In genomic region chrX:103423955-103424640, GRCh38 we compare ENCODE assay signal across 20 cellular contexts. TPM values are rescaled to one million over a fixed set of nuclear protein-coding genes. Genes with fewer than 3 reads are reported as not detected.
DNase-seq lines count a peak whose midpoint lies in the region; ATAC-seq and TF ChIP-seq lines count a peak whose summit lies in the region.
"Had no signal": no experiment of that assay in that cellular context is flagged by ENCODE, and none has a peak within 500 bp of the region (broad histone marks: within the 10 kb centered on the region; RNA-seq: fewer than 3 reads in every experiment).

No MANE protein-coding gene starts in this region.

- CTCF ChIA-PET in CD8-positive, alpha-beta T cell (lab: Charles Lee): no interaction called here

- POLR2A ChIA-PET in CD8-positive, alpha-beta T cell (lab: Charles Lee): no interaction called here

- no peak overlapping the region for H3K4me3 ChIP-seq in endodermal cell (ENCODE audit: low read length)
- H3K4me3 ChIP-seq in CD8-positive, alpha-beta T cell (ENCODE audit: low read depth, low read length): no peak overlapping the region
- H3K4me3 ChIP-seq: BLaER1 treated with 17β-estradiol and CSF1 and Interleukin-3, amounts not matched to agents 10 nM and 100 nM; GM12878 had no signal

- intact Hi-C loops in CD8-positive, alpha-beta T cell (cut with DNase I, micrococcal nuclease): no loop called here

- WGBS in endodermal cell (ENCODE audit: insufficient coverage in 1 of 2, insufficient read length in 1 of 2), 2 experiments: 53% methylated on average over 2 of the region's 3 CpGs; no CpG with 5 or more reads in 1 of the 2 experiments

- peak; percentile 1 for DNase-seq in NCI-H2171 (lab: John Stamatoyannopoulos, UW)
- no peak for DNase-seq in NCI-H2171 treated with DMSO at 0.1 percent for 48 hours (lab: John Stamatoyannopoulos, UW)
- peak; percentile 88 for DNase-seq in endodermal cell
- peak; percentile 11 for DNase-seq in iPS-NIHi11 (ENCODE audit: low spot score)
- no peak for DNase-seq in NCI-H774 (lab: John Stamatoyannopoulos, UW)
- DNase-seq in activated CD8-positive, alpha-beta memory T cell treated with anti-CD3 and anti-CD28 coated beads, Interleukin-2, amount 50 U/mL, for 48 hours: no peak
- no peak for DNase-seq in CD8-positive, alpha-beta T cell
- DNase-seq: DND-41, GDM1, GOT3, NCI-H1048, NCI-H146, NCI-H226, NCI-H524 treated with DMSO at 0.1 percent for 48 hours, SHP77 treated with DMSO at 0.1 percent for 48 hours had no signal

- no peaks in the 10 kb centered on the region for H3K27me3 ChIP-seq in endodermal cell (ENCODE audit: control insufficient read depth, insufficient read depth, low read length, poor library complexity, severe bottlenecking)
- H3K27me3 ChIP-seq in CD8-positive, alpha-beta T cell (ENCODE audit: insufficient read depth, low read length): no peaks in the 10 kb centered on the region
- H3K27me3 ChIP-seq: BLaER1 treated with 17β-estradiol and CSF1 and Interleukin-3, amounts not matched to agents 10 nM and 100 nM had no signal

- TF ChIP-seq CTCF in endodermal cell (conservative IDR thresholded peaks at IDR 0.05): no peak
- no peak for TF ChIP-seq CTCF in CD8-positive, alpha-beta T cell (IDR thresholded peaks at IDR 0.05)

- H3K9me3 ChIP-seq in endodermal cell (ENCODE audit: control insufficient read depth, low read length): no peaks in the 10 kb centered on the region
- H3K9me3 ChIP-seq in CD8-positive, alpha-beta T cell (ENCODE audit: low read length): no peaks in the 10 kb centered on the region
- H3K9me3 ChIP-seq: BLaER1 treated with 17β-estradiol and CSF1 and Interleukin-3, amounts not matched to agents 10 nM and 100 nM had no signal

- peaks cover 29% of the 10 kb centered on the region for H3K9me3 Mint-ChIP-seq in endodermal cell
- no peaks in the 10 kb centered on the region for H3K9me3 Mint-ChIP-seq in CD8-positive, alpha-beta T cell

- peaks cover 27% of the 10 kb centered on the region for H3K36me3 ChIP-seq in endodermal cell (ENCODE audit: control insufficient read depth, insufficient read depth, low read length)
- no peaks in the 10 kb centered on the region for H3K36me3 ChIP-seq in CD8-positive, alpha-beta T cell (ENCODE audit: insufficient read depth, low read length)
- H3K36me3 ChIP-seq: BLaER1 treated with 17β-estradiol and CSF1 and Interleukin-3, amounts not matched to agents 10 nM and 100 nM had no signal

- peaks cover 44% of the 10 kb centered on the region for H3K36me3 Mint-ChIP-seq in endodermal cell (ENCODE audit: low read depth)
- no peaks in the 10 kb centered on the region for H3K36me3 Mint-ChIP-seq in CD8-positive, alpha-beta T cell

- H3K9ac ChIP-seq in endodermal cell (ENCODE audit: extremely low read depth, low read length, poor library complexity, severe bottlenecking): peak overlapping the region; percentile 18
- H3K9ac ChIP-seq: BLaER1 treated with 17β-estradiol and CSF1 and Interleukin-3, amounts not matched to agents 10 nM and 100 nM; KMS-11 had no signal

- peak overlapping the region; percentile 88 for H3K27ac Mint-ChIP-seq in endodermal cell
- H3K27ac Mint-ChIP-seq in CD8-positive, alpha-beta T cell: no peak overlapping the region

- H3K4me3 Mint-ChIP-seq in endodermal cell: no peak overlapping the region
- H3K4me3 Mint-ChIP-seq in CD8-positive, alpha-beta T cell: no peak overlapping the region

- peaks cover 31% of the 10 kb centered on the region for H3K4me1 Mint-ChIP-seq in endodermal cell
- H3K4me1 Mint-ChIP-seq in CD8-positive, alpha-beta T cell (ENCODE audit: low read depth): no peaks in the 10 kb centered on the region

- no peak overlapping the region for H3K27ac ChIP-seq in endodermal cell (ENCODE audit: low read depth, low read length)
- no peak overlapping the region for H3K27ac ChIP-seq in CD8-positive, alpha-beta T cell (ENCODE audit: low read depth, low read length)
- H3K27ac ChIP-seq: BLaER1 treated with 17β-estradiol and CSF1 and Interleukin-3, amounts not matched to agents 10 nM and 100 nM; KMS-11 had no signal

- H3K27me3 Mint-ChIP-seq in endodermal cell (ENCODE audit: insufficient read depth): peaks cover 3% of the 10 kb centered on the region
- H3K27me3 Mint-ChIP-seq in CD8-positive, alpha-beta T cell (ENCODE audit: low read depth): no peaks in the 10 kb centered on the region

- no peak for ATAC-seq in HG03457 (IDR thresholded peaks at IDR 0.05; ENCODE audit: unreplicated experiment)
- no peak for ATAC-seq in CD8-positive, alpha-beta T cell
- ATAC-seq: GM12878 had no signal

- H3K4me1 ChIP-seq in endodermal cell (ENCODE audit: control insufficient read depth, insufficient read depth, low read length): no peaks in the 10 kb centered on the region
- no peaks in the 10 kb centered on the region for H3K4me1 ChIP-seq in CD8-positive, alpha-beta T cell (ENCODE audit: insufficient read depth, low read length)

RNA-seq across cellular contexts. Expression of gene BEX3, which starts 47.8 kb away (rescaled TPM):
- total RNA-seq in endodermal cell: 100 to 1,000 TPM; 595 to 651 TPM
- 492 TPM for polyA plus RNA-seq in endodermal cell (2013, experiment 1 of 2)
- polyA plus RNA-seq in endodermal cell (2013, experiment 2 of 2): 451 TPM
- total RNA-seq in CD8-positive, alpha-beta T cell: 10 to 100 TPM; 23.1 to 23.9 TPM
- total RNA-seq: OCI-LY7 had no signal

Comparison
In these comparisons a context has a peak if more than half of its experiments do, and no peak if none do; other contexts are left out.
1. DNase-seq: peak in NCI-H2171 (single experiment), endodermal cell (single experiment) and iPS-NIHi11 (single experiment); none in NCI-H2171 treated with DMSO at 0.1 percent for 48 hours (single experiment), NCI-H774 (single experiment), activated CD8-positive, alpha-beta memory T cell treated with anti-CD3 and anti-CD28 coated beads, Interleukin-2, amount 50 U/mL, for 48 hours (single experiment) and CD8-positive, alpha-beta T cell (0 of 7).
2. RNA of gene BEX3, which starts 47.8 kb away (total RNA-seq): 595 to 651 TPM in endodermal cell; 23.1 to 23.9 TPM in CD8-positive, alpha-beta T cell; every median in the first group is over 10 times any median in the second.